ENCODE assay signal across 32 cellular contexts in the genomic region with DNA sequence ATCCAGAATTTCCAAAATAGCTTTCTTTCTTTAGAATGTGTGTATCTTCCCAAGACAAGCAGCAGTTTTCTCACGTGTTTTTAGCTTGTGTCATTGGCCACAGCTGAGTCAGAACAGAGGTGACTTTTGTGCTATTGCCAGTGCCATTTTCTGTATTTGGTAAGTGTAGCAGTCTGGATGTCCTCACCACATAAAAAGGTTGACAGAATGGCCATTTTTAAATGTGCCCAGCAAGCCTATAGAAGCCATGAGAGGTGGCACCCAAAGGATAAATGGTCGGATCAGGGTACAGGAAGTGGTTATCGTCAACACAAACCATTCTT.
DNase-seq lines count a peak whose midpoint lies in the region; ATAC-seq and TF ChIP-seq lines count a peak whose summit lies in the region.
"Had no signal": no experiment of that assay in that cellular context is flagged by ENCODE, and none has a peak within 500 bp of the region (broad histone marks: within the 10 kb centered on the region; RNA-seq: fewer than 3 reads in every experiment).

No MANE protein-coding gene starts in this region.

- H2AFZ ChIP-seq in smooth muscle cell (ENCODE audit: low read depth), result peak overlapping the region; percentile 40
- H2AFZ ChIP-seq: parathyroid adenoma had no signal

- peaks cover 7% of the 10 kb centered on the region for H3K4me1 Mint-ChIP-seq in activated CD8-positive, alpha-beta T cell treated with anti-CD3 and anti-CD28 coated beads, Interleukin-2, amount 10 ng/mL, durations not matched to agents 7 days and 5 days (ENCODE audit: low read depth)
- H3K4me1 Mint-ChIP-seq in activated CD8-positive, alpha-beta T cell treated with anti-CD3 and anti-CD28 coated beads for 36 hours (ENCODE audit: low read depth), result no peaks in the 10 kb centered on the region
- H3K4me1 Mint-ChIP-seq: neural crest cell had no signal

- no peak for TF ChIP-seq EP300 in esophagus muscularis mucosa (IDR thresholded peaks at IDR 0.05)

- no peak overlapping the region for H3K4me3 ChIP-seq in esophagus muscularis mucosa
- H3K4me3 ChIP-seq in right atrium auricular region, result no peak overlapping the region
- H3K4me3 ChIP-seq in smooth muscle cell, result no peak overlapping the region
- H3K4me3 ChIP-seq: coronary artery, lung, sigmoid colon, vagina had no signal

- CTCF ChIA-PET in activated CD8-positive, alpha-beta T cell treated with anti-CD3 and anti-CD28 coated beads, Interleukin-2, amount 10 ng/mL, durations not matched to agents 7 days and 5 days (lab: Charles Lee), result no interaction called here
- CTCF ChIA-PET in activated CD8-positive, alpha-beta T cell treated with anti-CD3 and anti-CD28 coated beads for 36 hours (lab: Charles Lee), result no interaction called here

- H3K9me3 ChIP-seq in esophagus muscularis mucosa, result peaks cover 0 to 4% (median 0%) of the 10 kb centered on the region in 4 donors
- H3K9me3 ChIP-seq in right atrium auricular region, result no peaks in the 10 kb centered on the region
- H3K9me3 ChIP-seq in smooth muscle cell (replicated peaks; ENCODE audit: low read depth), result no peaks in the 10 kb centered on the region
- H3K9me3 ChIP-seq: sigmoid colon, vagina had no signal

- no peaks in the 10 kb centered on the region for H3F3A ChIP-seq in smooth muscle cell (ENCODE audit: low read depth)

- H3K36me3 ChIP-seq in esophagus muscularis mucosa (no peaks in the 10 kb centered on the region), right atrium auricular region (no peaks in the 10 kb centered on the region), smooth muscle cell (ENCODE audit: low read depth) (no peaks in the 10 kb centered on the region)
- H3K36me3 ChIP-seq: sigmoid colon, vagina had no signal

- no peaks in the 10 kb centered on the region for H3K79me2 ChIP-seq in smooth muscle cell (ENCODE audit: low read depth)
- H3K79me2 ChIP-seq: parathyroid adenoma had no signal

- POLR2A ChIA-PET in activated CD8-positive, alpha-beta T cell treated with anti-CD3 and anti-CD28 coated beads, Interleukin-2, amount 10 ng/mL, durations not matched to agents 7 days and 5 days (lab: Charles Lee), result no interaction called here
- POLR2A ChIA-PET in activated CD8-positive, alpha-beta T cell treated with anti-CD3 and anti-CD28 coated beads for 36 hours (lab: Charles Lee), result no interaction called here

- H3K36me3 Mint-ChIP-seq in activated CD8-positive, alpha-beta T cell treated with anti-CD3 and anti-CD28 coated beads, Interleukin-2, amount 10 ng/mL, durations not matched to agents 7 days and 5 days (ENCODE audit: low read depth), result no peaks in the 10 kb centered on the region
- H3K36me3 Mint-ChIP-seq in activated CD8-positive, alpha-beta T cell treated with anti-CD3 and anti-CD28 coated beads for 36 hours (ENCODE audit: low read depth), result no peaks in the 10 kb centered on the region
- H3K36me3 Mint-ChIP-seq: activated naive CD4-positive, alpha-beta T cell treated with anti-CD3 and anti-CD28 coated beads, Interleukin-2, amount 50 U/mL, for 72 hours had no signal

- peaks cover 0 to 23% (median 12%) of the 10 kb centered on the region in 4 donors for H3K4me1 ChIP-seq in esophagus muscularis mucosa
- no peaks in the 10 kb centered on the region for H3K4me1 ChIP-seq in right atrium auricular region
- no peaks in the 10 kb centered on the region for H3K4me1 ChIP-seq in smooth muscle cell (ENCODE audit: low read depth)
- H3K4me1 ChIP-seq: parathyroid adenoma, sigmoid colon, vagina had no signal

- H3K27ac Mint-ChIP-seq in activated CD8-positive, alpha-beta T cell treated with anti-CD3 and anti-CD28 coated beads, Interleukin-2, amount 10 ng/mL, durations not matched to agents 7 days and 5 days, result no peak overlapping the region
- no peak overlapping the region for H3K27ac Mint-ChIP-seq in activated CD8-positive, alpha-beta T cell treated with anti-CD3 and anti-CD28 coated beads for 36 hours
- H3K27ac Mint-ChIP-seq: activated naive CD4-positive, alpha-beta T cell treated with anti-CD3 and anti-CD28 coated beads, Interleukin-2, amount 50 U/mL, for 72 hours; activated T-helper 2 cell treated with anti-CD3 and anti-CD28 coated beads, Interferon-gamma antibody, Interleukin-2, Interleukin-4, amounts not matched to agents 10 μg/mL and 5 μg/mL and 100 μg/mL, durations not matched to agents 14 hours and 24 hours and 36 hours; CD4-positive, alpha-beta T cell; effector memory CD8-positive, alpha-beta T cell had no signal

- WGBS in esophagus muscularis mucosa, result 63% methylated on average over 3 of the region's 3 CpGs
- WGBS in smooth muscle cell (ENCODE audit: low lambda C conversion rate), result 73% methylated on average over 3 of the region's 3 CpGs

- H3K27ac ChIP-seq in esophagus muscularis mucosa (replicated peaks in 1 of 4), result peak overlapping the region; percentile 23 to 49 (median 38)
- peak overlapping the region; percentile 72 to 85 for H3K27ac ChIP-seq in right atrium auricular region
- H3K27ac ChIP-seq in smooth muscle cell (ENCODE audit: low read depth), result no peak overlapping the region
- H3K27ac ChIP-seq: 22Rv1, coronary artery, HL-60, parathyroid adenoma, vagina had no signal

- intact Hi-C loops in activated CD8-positive, alpha-beta T cell treated with anti-CD3 and anti-CD28 coated beads for 36 hours (cut with micrococcal nuclease), result no loop called here
- intact Hi-C loops in esophagus muscularis mucosa (cut with DNase I), result no loop called here

- H3K27me3 ChIP-seq in esophagus muscularis mucosa, result no peaks in the 10 kb centered on the region
- H3K27me3 ChIP-seq in right atrium auricular region, result no peaks in the 10 kb centered on the region
- no peaks in the 10 kb centered on the region for H3K27me3 ChIP-seq in smooth muscle cell (ENCODE audit: low read depth)
- H3K27me3 ChIP-seq: sigmoid colon, vagina had no signal

- TF ChIP-seq POLR2A in esophagus muscularis mucosa (IDR thresholded peaks at IDR 0.05; ENCODE audit: low read depth), result no peak

- H3K4me2 ChIP-seq in smooth muscle cell, result no peak overlapping the region

- H3K4me3 Mint-ChIP-seq in activated CD8-positive, alpha-beta T cell treated with anti-CD3 and anti-CD28 coated beads, Interleukin-2, amount 10 ng/mL, durations not matched to agents 7 days and 5 days, result no peak overlapping the region
- no peak overlapping the region for H3K4me3 Mint-ChIP-seq in activated CD8-positive, alpha-beta T cell treated with anti-CD3 and anti-CD28 coated beads for 36 hours
- H3K4me3 Mint-ChIP-seq: CD4-positive, alpha-beta T cell; effector memory CD8-positive, alpha-beta T cell; neural crest cell had no signal

- no peaks in the 10 kb centered on the region for H3K27me3 Mint-ChIP-seq in activated CD8-positive, alpha-beta T cell treated with anti-CD3 and anti-CD28 coated beads, Interleukin-2, amount 10 ng/mL, durations not matched to agents 7 days and 5 days (ENCODE audit: low read depth)
- no peaks in the 10 kb centered on the region for H3K27me3 Mint-ChIP-seq in activated CD8-positive, alpha-beta T cell treated with anti-CD3 and anti-CD28 coated beads for 36 hours
- H3K27me3 Mint-ChIP-seq: CD4-positive, alpha-beta T cell; effector memory CD8-positive, alpha-beta T cell had no signal

- no peak for ATAC-seq in activated CD8-positive, alpha-beta T cell treated with anti-CD3 and anti-CD28 coated beads, Interleukin-2, amount 10 ng/mL, durations not matched to agents 7 days and 5 days
- ATAC-seq in activated CD8-positive, alpha-beta T cell treated with anti-CD3 and anti-CD28 coated beads for 36 hours, result no peak
- ATAC-seq in GM18502 (IDR thresholded peaks at IDR 0.05; ENCODE audit: poor library complexity, unreplicated experiment) (no peak), HG03135 (IDR thresholded peaks at IDR 0.05; ENCODE audit: unreplicated experiment) (no peak)
- ATAC-seq: activated CD4-positive, CD25-positive, alpha-beta regulatory T cell treated with anti-CD3 and anti-CD28 coated beads, Interleukin-2, amount 50 U/mL, for 24 hours; activated naive CD4-positive, alpha-beta T cell treated with anti-CD3 and anti-CD28 coated beads, Interleukin-2, amount 50 U/mL, for 72 hours; effector memory CD8-positive, alpha-beta T cell; HepG2; stimulated activated naive CD8-positive, alpha-beta T cell treated with anti-CD3 and anti-CD28 coated beads, Interleukin-15, Interleukin-2, amounts not matched to agents 100 U/mL and 50 U/mL, for 24 hours had no signal

- H3K9ac ChIP-seq in smooth muscle cell (ENCODE audit: low read depth), result no peak overlapping the region
- H3K9ac ChIP-seq: parathyroid adenoma had no signal

- peak; percentile 21 for DNase-seq in activated CD8-positive, alpha-beta T cell treated with anti-CD3 and anti-CD28 coated beads, Interleukin-2, amount 10 ng/mL, durations not matched to agents 7 days and 5 days
- DNase-seq in activated CD8-positive, alpha-beta T cell treated with anti-CD3 and anti-CD28 coated beads for 36 hours, result no peak
- DNase-seq in esophagus muscularis mucosa (ENCODE audit: extremely low spot score), result no peak
- DNase-seq in right atrium auricular region (ENCODE audit: low spot score), result no peak
- DNase-seq in smooth muscle cell (lab: John Stamatoyannopoulos, UW; ENCODE audit: unreplicated experiment), result no peak
- no peak for DNase-seq in stimulated activated CD8-positive, alpha-beta memory T cell treated with anti-CD3 and anti-CD28 coated beads, Interleukin-4, amount 100 ng/mL, for 48 hours
- DNase-seq: activated CD4-positive, alpha-beta T cell treated with anti-CD3 and anti-CD28 coated beads, Interleukin-2, amount 50 U/mL, for 48 hours; activated CD8-positive, alpha-beta memory T cell treated with anti-CD3 and anti-CD28 coated beads, Interleukin-2, amount 50 U/mL, for 48 hours; AML-193; CD4-positive, alpha-beta T cell; effector memory CD8-positive, alpha-beta T cell; HCEC 1CT; Kasumi-1; NCI-H146; NCI-H2107; NCI-H774; RPMI8226; sigmoid colon; stimulated activated naive CD8-positive, alpha-beta T cell treated with anti-CD3 and anti-CD28 coated beads, Interleukin-15, Interleukin-2, amounts not matched to agents 100 U/mL and 50 U/mL, for 24 hours had no signal

- no peaks in the 10 kb centered on the region for H3K9me3 Mint-ChIP-seq in activated CD8-positive, alpha-beta T cell treated with anti-CD3 and anti-CD28 coated beads, Interleukin-2, amount 10 ng/mL, durations not matched to agents 7 days and 5 days (ENCODE audit: insufficient read depth)
- no peaks in the 10 kb centered on the region for H3K9me3 Mint-ChIP-seq in activated CD8-positive, alpha-beta T cell treated with anti-CD3 and anti-CD28 coated beads for 36 hours
- H3K9me3 Mint-ChIP-seq: activated naive CD4-positive, alpha-beta T cell treated with anti-CD3 and anti-CD28 coated beads, Interleukin-2, amount 50 U/mL, for 72 hours; activated T-helper 2 cell treated with anti-CD3 and anti-CD28 coated beads, Interferon-gamma antibody, Interleukin-2, Interleukin-4, amounts not matched to agents 10 μg/mL and 5 μg/mL and 100 μg/mL, durations not matched to agents 14 hours and 24 hours and 36 hours; CD4-positive, alpha-beta T cell had no signal

- H4K20me1 ChIP-seq in smooth muscle cell (ENCODE audit: low read depth), result no peaks in the 10 kb centered on the region

- TF ChIP-seq CTCF in activated CD8-positive, alpha-beta T cell treated with anti-CD3 and anti-CD28 coated beads for 36 hours (IDR thresholded peaks at IDR 0.05), result no peak
- TF ChIP-seq CTCF in esophagus muscularis mucosa (IDR thresholded peaks at IDR 0.05) (no peak), right atrium auricular region (IDR thresholded peaks at IDR 0.05) (no peak), smooth muscle cell (IDR thresholded peaks at IDR 0.05; ENCODE audit: borderline replicate concordance, insufficient read depth, poor library complexity, severe bottlenecking) (no peak)
